Comparison of ENCODE assay signal across 13 cellular contexts in the genomic region with DNA sequence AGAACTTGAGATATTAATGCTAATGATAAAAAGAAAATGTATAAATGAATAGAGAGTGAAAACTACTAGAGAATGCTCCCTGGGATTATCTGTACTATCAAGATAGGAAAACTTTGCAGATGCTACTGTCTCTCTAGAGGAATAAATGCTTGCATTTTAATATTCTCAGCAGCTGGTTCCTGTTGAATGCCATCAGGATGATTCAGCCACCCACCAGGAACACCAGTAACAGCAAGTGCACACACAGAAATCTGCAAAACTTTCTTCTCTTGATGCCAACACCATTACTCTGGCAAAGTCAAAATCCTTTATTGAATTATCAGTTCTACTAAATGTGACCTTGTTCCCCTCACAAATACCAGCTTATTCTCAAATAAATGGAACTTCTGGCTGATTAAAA.
DNase-seq lines count a peak whose midpoint lies in the region; ATAC-seq and FAIRE-seq lines count a peak whose summit lies in the region.
"Had no signal": no experiment of that assay in that cellular context is flagged by ENCODE, and none has a peak within 500 bp of the region (broad histone marks: within the 10 kb centered on the region; RNA-seq: fewer than 3 reads in every experiment).

No MANE protein-coding gene starts in this region.

- FAIRE-seq in RCC 7860 (lab: Jason Lieb, UNC): peak; percentile 32

- no peaks in the 10 kb centered on the region for H3K36me3 Mint-ChIP-seq in activated CD4-positive, alpha-beta T cell treated with anti-CD3 and anti-CD28 coated beads for 36 hours (ENCODE audit: low read depth)
- no peaks in the 10 kb centered on the region for H3K36me3 Mint-ChIP-seq in activated CD4-positive, alpha-beta memory T cell treated with anti-CD3 and anti-CD28 coated beads, Interleukin-2, amount 10 ng/mL, durations not matched to agents 7 days and 5 days (ENCODE audit: low read depth)
- H3K36me3 Mint-ChIP-seq: CD4-positive, CD25-positive, alpha-beta regulatory T cell had no signal

- POLR2A ChIA-PET in activated CD4-positive, alpha-beta T cell treated with anti-CD3 and anti-CD28 coated beads for 36 hours (lab: Charles Lee): interaction anchor here (0.6 kb wide), 1 partner anchor 13 kb away, joined by 3 read pairs; no protein-coding TSS in a partner anchor
- POLR2A ChIA-PET in activated CD4-positive, alpha-beta memory T cell treated with anti-CD3 and anti-CD28 coated beads, Interleukin-2, amount 10 ng/mL, durations not matched to agents 7 days and 5 days (lab: Charles Lee): no interaction called here

- DNase-seq in Daoy (ENCODE audit: low read depth) (peak; percentile 45), RCC 7860 (ENCODE audit: low spot score) (peak; percentile 11), dermis blood vessel endothelial cell (peak; percentile 69), non-pigmented ciliary epithelial cell (ENCODE audit: low read depth) (peak; percentile 36), mesenteric fat pad (ENCODE audit: low spot score) (no peak)
- no peak for DNase-seq in activated CD4-positive, alpha-beta T cell treated with anti-CD3 and anti-CD28 coated beads for 36 hours
- no peak for DNase-seq in activated T-cell treated with anti-CD3 and anti-CD28 coated beads, Interleukin-2, amount 50 U/mL, for 48 hours
- DNase-seq in activated CD4-positive, alpha-beta memory T cell treated with anti-CD3 and anti-CD28 coated beads, Interleukin-2, amount 10 ng/mL, durations not matched to agents 7 days and 5 days: no peak
- DNase-seq: CD4-positive, CD25-positive, alpha-beta regulatory T cell; foreskin melanocyte; NCI-H1105 treated with DMSO at 0.1 percent for 48 hours; NCI-H524 treated with DMSO at 0.1 percent for 48 hours had no signal

- CTCF ChIA-PET in activated CD4-positive, alpha-beta T cell treated with anti-CD3 and anti-CD28 coated beads for 36 hours (lab: Charles Lee): interaction anchor here (0.9 to 1.5 kb wide), 3 partner anchors 20 to 58 kb away, joined by 3 read pairs; no protein-coding TSS in a partner anchor
- CTCF ChIA-PET in activated CD4-positive, alpha-beta memory T cell treated with anti-CD3 and anti-CD28 coated beads, Interleukin-2, amount 10 ng/mL, durations not matched to agents 7 days and 5 days (lab: Charles Lee): no interaction called here

- no peaks in the 10 kb centered on the region for H3K9me3 Mint-ChIP-seq in activated CD4-positive, alpha-beta T cell treated with anti-CD3 and anti-CD28 coated beads for 36 hours (ENCODE audit: low read depth)
- H3K9me3 Mint-ChIP-seq in activated CD4-positive, alpha-beta memory T cell treated with anti-CD3 and anti-CD28 coated beads, Interleukin-2, amount 10 ng/mL, durations not matched to agents 7 days and 5 days: no peaks in the 10 kb centered on the region
- H3K9me3 Mint-ChIP-seq: CD4-positive, CD25-positive, alpha-beta regulatory T cell; neural crest cell had no signal

- ATAC-seq in activated CD4-positive, alpha-beta T cell treated with anti-CD3 and anti-CD28 coated beads for 36 hours: no peak

- no peak overlapping the region for H3K27ac Mint-ChIP-seq in activated CD4-positive, alpha-beta T cell treated with anti-CD3 and anti-CD28 coated beads for 36 hours
- H3K27ac Mint-ChIP-seq in activated CD4-positive, alpha-beta memory T cell treated with anti-CD3 and anti-CD28 coated beads, Interleukin-2, amount 10 ng/mL, durations not matched to agents 7 days and 5 days: no peak overlapping the region
- H3K27ac Mint-ChIP-seq: CD4-positive, CD25-positive, alpha-beta regulatory T cell had no signal

- peaks cover 7% of the 10 kb centered on the region for H3K4me1 Mint-ChIP-seq in activated CD4-positive, alpha-beta T cell treated with anti-CD3 and anti-CD28 coated beads for 36 hours
- no peaks in the 10 kb centered on the region for H3K4me1 Mint-ChIP-seq in activated CD4-positive, alpha-beta memory T cell treated with anti-CD3 and anti-CD28 coated beads, Interleukin-2, amount 10 ng/mL, durations not matched to agents 7 days and 5 days

- no peaks in the 10 kb centered on the region for H3K27me3 Mint-ChIP-seq in activated CD4-positive, alpha-beta T cell treated with anti-CD3 and anti-CD28 coated beads for 36 hours
- no peaks in the 10 kb centered on the region for H3K27me3 Mint-ChIP-seq in activated CD4-positive, alpha-beta memory T cell treated with anti-CD3 and anti-CD28 coated beads, Interleukin-2, amount 10 ng/mL, durations not matched to agents 7 days and 5 days

- no peak overlapping the region for H3K4me3 Mint-ChIP-seq in activated CD4-positive, alpha-beta T cell treated with anti-CD3 and anti-CD28 coated beads for 36 hours
- H3K4me3 Mint-ChIP-seq in activated CD4-positive, alpha-beta memory T cell treated with anti-CD3 and anti-CD28 coated beads, Interleukin-2, amount 10 ng/mL, durations not matched to agents 7 days and 5 days: no peak overlapping the region
- H3K4me3 Mint-ChIP-seq: CD4-positive, CD25-positive, alpha-beta regulatory T cell; neural crest cell had no signal

- intact Hi-C loops in activated CD4-positive, alpha-beta T cell treated with anti-CD3 and anti-CD28 coated beads for 36 hours (cut with DNase I, micrococcal nuclease): no loop called here

Comparison
In these comparisons a context has a peak if more than half of its experiments do, and no peak if none do; other contexts are left out.
1. DNase-seq: peak in Daoy (single experiment), RCC 7860 (single experiment), dermis blood vessel endothelial cell (single experiment) and non-pigmented ciliary epithelial cell (single experiment); none in activated CD4-positive, alpha-beta T cell treated with anti-CD3 and anti-CD28 coated beads for 36 hours (single experiment), mesenteric fat pad (single experiment), activated T-cell treated with anti-CD3 and anti-CD28 coated beads, Interleukin-2, amount 50 U/mL, for 48 hours (0 of 2) and activated CD4-positive, alpha-beta memory T cell treated with anti-CD3 and anti-CD28 coated beads, Interleukin-2, amount 10 ng/mL, durations not matched to agents 7 days and 5 days (single experiment).